ENCODE assay signal across 22 cellular contexts in the genomic region with DNA sequence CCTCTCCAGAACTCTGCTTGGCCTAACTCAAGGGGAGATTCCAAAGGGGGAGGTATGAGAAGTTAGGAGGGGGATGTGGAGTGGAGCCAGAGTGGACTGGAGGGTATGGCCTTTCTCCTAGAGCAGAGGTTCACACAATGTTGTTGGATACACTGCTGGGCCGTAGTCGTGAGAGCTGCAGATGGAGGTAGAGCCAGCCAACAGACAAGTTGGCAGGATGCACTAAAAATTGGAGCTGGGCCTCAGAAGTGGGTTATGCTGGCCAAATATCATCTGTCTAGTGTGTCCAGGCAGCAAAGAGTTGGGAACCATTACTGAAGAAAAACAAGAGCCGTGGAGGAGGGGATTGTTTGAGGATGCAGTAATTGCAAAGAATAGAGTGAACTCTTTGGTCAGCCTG. TPM values are rescaled to one million over a fixed set of nuclear protein-coding genes. Genes with fewer than 3 reads are reported as not detected.
DNase-seq lines count a peak whose midpoint lies in the region; ATAC-seq and TF ChIP-seq lines count a peak whose summit lies in the region.
"Had no signal": no experiment of that assay in that cellular context is flagged by ENCODE, and none has a peak within 500 bp of the region (broad histone marks: within the 10 kb centered on the region; RNA-seq: fewer than 3 reads in every experiment).

No MANE protein-coding gene starts in this region.

- no peak for TF ChIP-seq POLR2A in heart left ventricle (IDR thresholded peaks at IDR 0.05)
- TF ChIP-seq POLR2A in breast epithelium (IDR thresholded peaks at IDR 0.05) = no peak

- H3K4me1 ChIP-seq in heart left ventricle (peaks cover 0 to 12% (median 0%) of the 10 kb centered on the region in 12 donors), left ventricle myocardium inferior (peaks cover 10% of the 10 kb centered on the region), breast epithelium (no peaks in the 10 kb centered on the region)

- H3K36me3 ChIP-seq in heart left ventricle (no peaks in the 10 kb centered on the region), left ventricle myocardium inferior (no peaks in the 10 kb centered on the region), breast epithelium (no peaks in the 10 kb centered on the region)

- TF ChIP-seq CTCF in heart left ventricle (IDR thresholded peaks at IDR 0.05) (no peak), left ventricle myocardium inferior (IDR thresholded peaks at IDR 0.05; ENCODE audit: borderline replicate concordance) (no peak), breast epithelium (IDR thresholded peaks at IDR 0.05) (no peak)

- WGBS in heart left ventricle, 4 donors = 41 to 64% (median 54%) methylated on average over 3 of the region's 3 CpGs

- intact Hi-C loops in heart left ventricle (cut with DNase I) = no loop called here
- intact Hi-C loops in left ventricle myocardium inferior (cut with micrococcal nuclease) = no loop called here
- intact Hi-C loops in breast epithelium (cut with DNase I; ENCODE audit: low total_unique reads) = no loop called here

- H3K27ac ChIP-seq in heart left ventricle = no peak overlapping the region
- H3K27ac ChIP-seq in left ventricle myocardium inferior (replicated peaks) = no peak overlapping the region
- H3K27ac ChIP-seq in breast epithelium = no peak overlapping the region
- H3K27ac ChIP-seq: KMS-11 had no signal

- H3K27me3 ChIP-seq in heart left ventricle = no peaks in the 10 kb centered on the region
- no peaks in the 10 kb centered on the region for H3K27me3 ChIP-seq in left ventricle myocardium inferior (ENCODE audit: low read depth)
- H3K27me3 ChIP-seq in breast epithelium = no peaks in the 10 kb centered on the region

- DNase-seq in heart left ventricle (no peak), left ventricle myocardium inferior (no peak), cerebellar cortex (ENCODE audit: low spot score) (peak; percentile 77), medulla oblongata (ENCODE audit: extremely low spot score) (peak; percentile 57), SW480 (ENCODE audit: low spot score) (no peak), breast epithelium (ENCODE audit: low spot score in 2 of 2) (no peak)
- DNase-seq: CD4-positive, alpha-beta T cell; COR-L47; DMS79 treated with DMSO at 0.1 percent for 48 hours; H7; NCI-H1105; NCI-H146; NCI-H2029; NCI-H2227 treated with DMSO at 0.1 percent for 48 hours; NCI-H524; NCI-H82; SIG-M5 had no signal

- H3K9me3 ChIP-seq in heart left ventricle (no peaks in the 10 kb centered on the region), left ventricle myocardium inferior (replicated peaks) (no peaks in the 10 kb centered on the region), breast epithelium (no peaks in the 10 kb centered on the region)

- ATAC-seq in heart left ventricle = peak; percentile 10 to 24 (median 19)
- ATAC-seq in HG03097 (IDR thresholded peaks at IDR 0.05; ENCODE audit: low FRiP score, unreplicated experiment) = no peak
- ATAC-seq in GM18502 (IDR thresholded peaks at IDR 0.05; ENCODE audit: poor library complexity, unreplicated experiment) = no peak
- ATAC-seq: GM12878, SK-N-SH treated with all-trans-retinoic acid at 6 μM for 48 hours had no signal

- H3K4me3 ChIP-seq in heart left ventricle = no peak overlapping the region
- no peak overlapping the region for H3K4me3 ChIP-seq in left ventricle myocardium inferior
- no peak overlapping the region for H3K4me3 ChIP-seq in breast epithelium
- H3K4me3 ChIP-seq: GM12878 had no signal

RNA-seq across cellular contexts. Expression of a gene that starts 27.7 kb away (rescaled TPM):
- 100 to 1,000 TPM in 7 of 9 donors, 10 to 100 TPM in 2; 85.5 to 161 (median 114) TPM for total RNA-seq in heart left ventricle
- polyA plus RNA-seq in heart left ventricle = 10 to 100 TPM; 67.7 to 94.4 TPM
- 155 TPM for total RNA-seq in left ventricle myocardium inferior
- 10 to 100 TPM; 50.2 to 65.9 (median 65.9) TPM for total RNA-seq in breast epithelium

RNA-seq across cellular contexts. Expression of a gene that starts 41.0 kb away (rescaled TPM):
- 100 to 1,000 TPM; 110 to 235 (median 183) TPM for total RNA-seq in heart left ventricle
- 10 to 100 TPM; 63.2 to 97.2 TPM for polyA plus RNA-seq in heart left ventricle
- 202 TPM for total RNA-seq in left ventricle myocardium inferior
- total RNA-seq in breast epithelium = 100 to 1,000 TPM; 102 to 120 (median 119) TPM

Comparison
In these comparisons a context has a peak if more than half of its experiments do, and no peak if none do; other contexts are left out.
1. ATAC-seq: peak in heart left ventricle (4 of 4); none in HG03097 (single experiment) and GM18502 (single experiment).
2. DNase-seq: peak in cerebellar cortex (single experiment) and medulla oblongata (single experiment); none in heart left ventricle (0 of 5), left ventricle myocardium inferior (single experiment), SW480 (single experiment) and breast epithelium (0 of 2).